ENCODE assay signal across 22 cellular contexts in genomic region chr10:68800196-68800595, GRCh38.
"Had no signal": no experiment of that assay in that cellular context is flagged by ENCODE, and none has a peak within 500 bp of the region (broad histone marks: within the 10 kb centered on the region; RNA-seq: fewer than 3 reads in every experiment).

No MANE protein-coding gene starts in this region.

- DNase-seq: cortex of kidney; effector memory CD4-positive, alpha-beta T cell; foreskin melanocyte; heart left ventricle; hippocampal formation; mammary epithelial cell; mucosa of descending colon; naive thymus-derived CD8-positive, alpha-beta T cell; posterior cingulate gyrus; spleen; stimulated activated CD4-positive, alpha-beta T cell treated with anti-CD3 and anti-CD28 coated beads, Interleukin-15, amount 100 ng/mL, for 24 hours; stimulated activated CD4-positive, alpha-beta T cell treated with anti-CD3 and anti-CD28 coated beads, Interleukin-1b, Interleukin-23, amount 100 ng/mL, for 48 hours; stimulated activated CD4-positive, alpha-beta T cell treated with anti-CD3 and anti-CD28 coated beads, Interleukin-4, amount 100 ng/mL, for 24 hours; tibial artery; upper lobe of left lung; uterus had no signal

- H3K9me3 ChIP-seq: heart left ventricle, mucosa of descending colon, neutrophil, spleen, tibial artery, upper lobe of left lung, uterus had no signal

- ATAC-seq: esophagus mucosa; heart left ventricle; left lobe of liver; mucosa of descending colon; naive thymus-derived CD8-positive, alpha-beta T cell; sciatic nerve; stimulated activated memory B cell treated with anti-CD40 and anti-IgM and Interleukin-4, amounts not matched to agents 10 μg/mL and 1 μg/mL and 100 μg/mL, for 72 hours had no signal

- H3K4me1 ChIP-seq: heart left ventricle, spleen, upper lobe of left lung, uterus had no signal

- FAIRE-seq: endometrium had no signal

- H3K27me3 ChIP-seq: heart left ventricle, neutrophil, spleen, tibial artery, upper lobe of left lung, uterus had no signal

- H3K27ac ChIP-seq: heart left ventricle, neutrophil, spleen, tibial artery, upper lobe of left lung, uterus had no signal

- H3K36me3 ChIP-seq: uterus had no signal

- H3K4me3 ChIP-seq: heart left ventricle, mucosa of descending colon, spleen, tibial artery, upper lobe of left lung, uterus had no signal
